Comparison of ENCODE assay signal across 10 cellular contexts in the genomic region with DNA sequence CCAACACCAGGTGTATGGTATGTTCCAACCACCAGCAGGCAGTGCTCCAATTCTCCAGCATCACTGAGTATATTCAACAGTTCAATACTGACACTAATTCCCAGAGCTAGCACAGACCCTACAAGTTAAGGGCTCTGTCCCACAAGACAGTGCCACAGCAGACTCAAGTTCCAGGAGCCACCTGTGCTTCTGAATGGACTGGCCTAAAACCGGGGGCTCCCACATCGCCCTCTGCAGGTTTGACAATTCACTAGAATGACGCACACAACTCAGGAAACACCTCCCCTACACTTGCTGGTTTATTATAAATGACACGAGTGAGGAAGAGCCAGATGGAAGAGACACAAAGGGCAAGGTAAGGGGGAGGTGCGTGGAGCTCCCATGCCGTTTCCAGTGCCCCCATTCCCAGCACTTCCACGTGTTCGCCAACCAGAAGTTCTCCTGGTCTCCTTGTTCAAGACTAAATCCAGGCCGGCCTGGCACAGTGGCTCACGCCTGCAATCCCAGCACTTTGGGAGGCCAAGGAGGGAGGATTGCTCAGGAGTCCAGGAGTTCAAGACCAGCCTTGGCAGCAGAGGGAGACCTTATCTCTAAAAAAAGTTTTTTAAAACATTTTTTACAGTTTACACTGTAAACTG. TPM values are rescaled to one million over a fixed set of nuclear protein-coding genes. Genes with fewer than 3 reads are reported as not detected.
DNase-seq lines count a peak whose midpoint lies in the region; ATAC-seq, FAIRE-seq and TF ChIP-seq lines count a peak whose summit lies in the region.
"Had no signal": no experiment of that assay in that cellular context is flagged by ENCODE, and none has a peak within 500 bp of the region (broad histone marks: within the 10 kb centered on the region; RNA-seq: fewer than 3 reads in every experiment).

No MANE protein-coding gene starts in this region.

- POLR2A ChIA-PET in endothelial cell of umbilical vein (lab: Charles Lee), result no interaction called here

- H3K9me1 ChIP-seq in endothelial cell of umbilical vein (replicated peaks; ENCODE audit: control insufficient read depth, extremely low read depth, insufficient read depth, low read length), result no peaks in the 10 kb centered on the region

- TF ChIP-seq POLR2A in endothelial cell of umbilical vein (IDR thresholded peaks at IDR 0.05; ENCODE audit: low read depth, low read length), result no peak

- no TSS peak for BruUV-seq in endothelial cell of umbilical vein (replicated peaks; lab: Mats Ljungman, UMichigan)

- no peak overlapping the region for H2AFZ ChIP-seq in endothelial cell of umbilical vein (ENCODE audit: low read depth, low read length)

- H3K4me3 ChIP-seq in endothelial cell of umbilical vein (replicated peaks in 1 of 3; ENCODE audit: insufficient read depth in 1 of 3, low read depth in 1 of 3, low read length in 3 of 3), result no peak overlapping the region

- no peak overlapping the region for H3K27ac ChIP-seq in endothelial cell of umbilical vein (ENCODE audit: insufficient read depth, low read depth, low read length)

- no peaks in the 10 kb centered on the region for H3K36me3 ChIP-seq in endothelial cell of umbilical vein (ENCODE audit: control insufficient read depth in 2 of 2, extremely low read depth in 1 of 2, insufficient read depth in 2 of 2, low read length in 2 of 2)

- intact Hi-C loops in endothelial cell of umbilical vein (cut with micrococcal nuclease), result no loop called here

- no peak for FAIRE-seq in endothelial cell of umbilical vein (lab: Jason Lieb, UNC)
- FAIRE-seq: colon had no signal

- DNase-seq in 8988T (peak; percentile 51), Daoy (ENCODE audit: low read depth) (peak; percentile 3), NCI-H82 (lab: John Stamatoyannopoulos, UW) (peak; percentile 78), endothelial cell of umbilical vein (ENCODE audit: low read depth, low spot score) (no peak), foreskin melanocyte (no peak)
- DNase-seq: OCI-M1 had no signal

- no peaks in the 10 kb centered on the region for H3K79me2 ChIP-seq in endothelial cell of umbilical vein (ENCODE audit: control insufficient read depth, insufficient read depth, low read length)

- peaks cover 3% of the 10 kb centered on the region in 2 experiments for H3K27me3 ChIP-seq in endothelial cell of umbilical vein (ENCODE audit: control insufficient read depth in 2 of 2, insufficient read depth in 2 of 2, low read length in 2 of 2)

- ATAC-seq in GM21786 (IDR thresholded peaks at IDR 0.05; ENCODE audit: unreplicated experiment) (no peak), HG03159 (IDR thresholded peaks at IDR 0.05; ENCODE audit: unreplicated experiment) (no peak), HG03520 (IDR thresholded peaks at IDR 0.05; ENCODE audit: unreplicated experiment) (no peak)

- H3K4me1 ChIP-seq in endothelial cell of umbilical vein (ENCODE audit: control insufficient read depth, extremely low read depth, insufficient read depth, low read length), result peaks cover 16% of the 10 kb centered on the region

- dilution Hi-C loops in endothelial cell of umbilical vein (cut with MboI; ENCODE audit: extremely low pct_ligation_motif_present, low sequenced_read_pairs), result no loop called here

- no peaks in the 10 kb centered on the region for H4K20me1 ChIP-seq in endothelial cell of umbilical vein (replicated peaks; ENCODE audit: control insufficient read depth, extremely low read depth, insufficient read depth, low read length)

- no peak overlapping the region for H3K9ac ChIP-seq in endothelial cell of umbilical vein (replicated peaks; ENCODE audit: extremely low read depth, insufficient read depth, low read length)

- H3K9me3 ChIP-seq in endothelial cell of umbilical vein (replicated peaks; ENCODE audit: control insufficient read depth, insufficient read depth, low read length), result no peaks in the 10 kb centered on the region

- CTCF ChIA-PET in endothelial cell of umbilical vein (lab: Charles Lee), result interaction anchor here (0.9 to 2.0 kb wide), 5 partner anchors 8 to 52 kb away, joined by 3 to 5 read pairs (median 3); no protein-coding TSS in a partner anchor

- no peak overlapping the region for H3K4me2 ChIP-seq in endothelial cell of umbilical vein (ENCODE audit: insufficient read depth, low read length)

- peak; percentile 17 to 19 for TF ChIP-seq CTCF in endothelial cell of umbilical vein (IDR thresholded peaks at IDR 0.05; ENCODE audit: extremely low read depth in 1 of 2, insufficient read depth in 1 of 2, low read depth in 1 of 2, low read length in 2 of 2)

TF ChIP-seq in endothelial cell of umbilical vein, 7 proteins besides CTCF, POLR2A, EP300 and RAD21:
- no peak for TF ChIP-seq GATA2 (IDR thresholded peaks at IDR 0.05; ENCODE audit: insufficient read depth, insufficient read length, low read depth, low read length)
- TF ChIP-seq FOS (IDR thresholded peaks at IDR 0.05; ENCODE audit: borderline replicate concordance, insufficient read depth, low read length), result no peak
- no peak for TF ChIP-seq POLR2AphosphoS5 (IDR thresholded peaks at IDR 0.05; ENCODE audit: insufficient read depth, low read depth, low read length)
- TF ChIP-seq JUN (IDR thresholded peaks at IDR 0.05; ENCODE audit: borderline replicate concordance, insufficient read depth, insufficient read length, low read depth), result no peak
- TF ChIP-seq EZH2 (IDR thresholded peaks at IDR 0.05; ENCODE audit: borderline replicate concordance, low read depth, low read length, severe bottlenecking), result no peak
- TF ChIP-seq, protein P1, sequence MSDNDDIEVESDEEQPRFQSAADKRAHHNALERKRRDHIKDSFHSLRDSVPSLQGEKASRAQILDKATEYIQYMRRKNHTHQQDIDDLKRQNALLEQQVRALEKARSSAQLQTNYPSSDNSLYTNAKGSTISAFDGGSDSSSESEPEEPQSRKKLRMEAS (IDR thresholded peaks at IDR 0.05; ENCODE audit: insufficient read depth, insufficient read length), result no peak
- no peak for TF ChIP-seq MYC (IDR thresholded peaks at IDR 0.05; ENCODE audit: low read depth, low read length)

RNA-seq across cellular contexts. Expression of a gene that starts 12.2 kb away (rescaled TPM):
- total RNA-seq in Daoy (2014; rRNA removed; shearing (Covaris generic)), result 0.40 TPM in 1 of 2 replicates, not detected in the other
- total RNA-seq in endothelial cell of umbilical vein, result 0.60 and 0.77 TPM in 2 replicates
- polyA plus RNA-seq in endothelial cell of umbilical vein, result 0.35 TPM in 1 of 2 replicates, not detected in the other
- not detected in 2 replicates for polyA plus RNA-seq in endothelial cell of umbilical vein (2011; cell fraction: cytosol; rRNA removed)
- 3.3 and 4.6 TPM in 2 replicates for polyA plus RNA-seq in endothelial cell of umbilical vein (2011; cell fraction: nucleus; rRNA removed)
- polyA plus RNA-seq in endothelial cell of umbilical vein (2012), result 0.46 and 1.1 TPM in 2 replicates
- 1.0 TPM in 1 of 2 replicates, not detected in the other for polyA minus RNA-seq in endothelial cell of umbilical vein
- not detected for polyA minus RNA-seq in endothelial cell of umbilical vein (2011; cell fraction: cytosol; rRNA and poly(A)+ RNA removed)
- polyA minus RNA-seq in endothelial cell of umbilical vein (2011; cell fraction: nucleus; rRNA and poly(A)+ RNA removed), result 1.3 TPM in 1 of 2 replicates, not detected in the other

RNA-seq across cellular contexts. Expression of a gene that starts 23.1 kb away (rescaled TPM):
- total RNA-seq in Daoy (2014; rRNA removed; shearing (Covaris generic)), result 2.3 and 4.8 TPM in 2 replicates
- 0.28 TPM in 1 of 2 replicates, not detected in the other for total RNA-seq in endothelial cell of umbilical vein
- 0.57 and 0.89 TPM in 2 replicates for polyA plus RNA-seq in endothelial cell of umbilical vein
- 0.21 and 0.25 TPM in 2 replicates for polyA plus RNA-seq in endothelial cell of umbilical vein (2011; cell fraction: cytosol; rRNA removed)
- polyA plus RNA-seq in endothelial cell of umbilical vein (2011; cell fraction: nucleus; rRNA removed), result 0.95 and 1.2 TPM in 2 replicates
- polyA plus RNA-seq in endothelial cell of umbilical vein (2012), result 0.51 and 2.0 TPM in 2 replicates
- polyA minus RNA-seq in endothelial cell of umbilical vein, result 0.15 TPM in 1 of 2 replicates, not detected in the other
- polyA minus RNA-seq in endothelial cell of umbilical vein (2011; cell fraction: cytosol; rRNA and poly(A)+ RNA removed), result not detected
- polyA minus RNA-seq in endothelial cell of umbilical vein (2011; cell fraction: nucleus; rRNA and poly(A)+ RNA removed), result 0.38 and 0.67 TPM in 2 replicates

RNA-seq across cellular contexts. Expression of a gene that starts 54.9 kb away (rescaled TPM):
- not detected in 2 replicates for total RNA-seq in Daoy (2014; rRNA removed; shearing (Covaris generic))
- total RNA-seq in endothelial cell of umbilical vein, result 1.3 and 2.2 TPM in 2 replicates
- 1.4 and 1.7 TPM in 2 replicates for polyA plus RNA-seq in endothelial cell of umbilical vein
- 1.1 and 1.4 TPM in 2 replicates for polyA plus RNA-seq in endothelial cell of umbilical vein (2011; cell fraction: cytosol; rRNA removed)
- 2.2 and 5.0 TPM in 2 replicates for polyA plus RNA-seq in endothelial cell of umbilical vein (2011; cell fraction: nucleus; rRNA removed)
- polyA plus RNA-seq in endothelial cell of umbilical vein (2012), result 0.79 and 1.2 TPM in 2 replicates
- polyA minus RNA-seq in endothelial cell of umbilical vein, result 1.6 and 1.7 TPM in 2 replicates
- polyA minus RNA-seq in endothelial cell of umbilical vein (2011; cell fraction: cytosol; rRNA and poly(A)+ RNA removed), result not detected
- 3.4 and 3.5 TPM in 2 replicates for polyA minus RNA-seq in endothelial cell of umbilical vein (2011; cell fraction: nucleus; rRNA and poly(A)+ RNA removed)

Comparison
In these comparisons a context has a peak if more than half of its experiments do, and no peak if none do; other contexts are left out.
1. DNase-seq: peak in 8988T (single experiment), Daoy (single experiment) and NCI-H82 (single experiment); none in endothelial cell of umbilical vein (single experiment) and foreskin melanocyte (single experiment).